8 cellular contexts compared by ENCODE assay signal in genomic region chr10:102245101-102245931, GRCh38. TPM values are rescaled to one million over a fixed set of nuclear protein-coding genes. Genes with fewer than 3 reads are reported as not detected.
A peak's percentile ranks its signal among the peaks of the same experiment; 100 is the strongest.
DNase-seq lines count a peak whose midpoint lies in the region; ATAC-seq and TF ChIP-seq lines count a peak whose summit lies in the region.

TSS of gene GBF1 (plus strand) at chr10:102245532. CDS start at chr10:102258939, 13,407 bp downstream.

- peak within 1 kb of the TSS; percentile 89 for H3K27ac Mint-ChIP-seq in osteocyte (ENCODE audit: unreplicated experiment)

- H3K4me1 ChIP-seq in thymus (ENCODE audit: control insufficient read depth, insufficient read depth, low read length) = peaks cover 19% of the 10 kb centered on the region

- under 1% methylated on average over 47 of the region's 47 CpGs for WGBS in thymus

- H3K9me3 Mint-ChIP-seq in osteocyte (ENCODE audit: unreplicated experiment) = no peaks in the 10 kb centered on the region

- ATAC-seq in HG02759 (IDR thresholded peaks at IDR 0.05; ENCODE audit: unreplicated experiment) = peak; percentile 87

- intact Hi-C loops in head of caudate nucleus (cut with DNase I) = no loop called here

- H3K27ac ChIP-seq in thymus (ENCODE audit: low read depth) = peak within 1 kb of the TSS; percentile 86

- H3K4me3 ChIP-seq in GM12864 (ENCODE audit: low read depth, low read length) = peak within 1 kb of the TSS; percentile 99
- H3K4me3 ChIP-seq in thymus (ENCODE audit: low read length) = peak within 1 kb of the TSS; percentile 85

- H3K27me3 ChIP-seq in thymus (ENCODE audit: control insufficient read depth, insufficient read depth) = peaks cover 21% of the 10 kb centered on the region

- H3K27me3 Mint-ChIP-seq in osteocyte (ENCODE audit: unreplicated experiment) = peaks cover 3% of the 10 kb centered on the region

- peaks cover 3% of the 10 kb centered on the region for H3K36me3 Mint-ChIP-seq in osteocyte (ENCODE audit: unreplicated experiment)

- H3K4me1 Mint-ChIP-seq in osteocyte (ENCODE audit: unreplicated experiment) = peaks cover 51% of the 10 kb centered on the region

- DNase-seq in GM12864 (ENCODE audit: low read depth) (peak; percentile 100), NCI-H1417 (lab: John Stamatoyannopoulos, UW) (peak; percentile 93 to 99 (median 98)), SW 1271 (lab: John Stamatoyannopoulos, UW) (peak; percentile 99 to 100), head of caudate nucleus (peak; percentile 88 to 98 (median 96)), osteocyte (ENCODE audit: extremely low spot score, unreplicated experiment) (peak; percentile 96)
- DNase-seq in activated naive CD8-positive, alpha-beta T cell treated with anti-CD3 and anti-CD28 coated beads, Interleukin-2, amount 50 U/mL, for 16 hours (ENCODE audit: low read depth, low spot score) = peak; percentile 71

- H3K9me3 ChIP-seq in thymus (ENCODE audit: control insufficient read depth) = peaks cover 5% of the 10 kb centered on the region

- TF ChIP-seq CTCF in GM12864 (IDR thresholded peaks at IDR 0.05; ENCODE audit: low read depth, low read length, missing control alignments) (no peak), osteocyte (IDR thresholded peaks at IDR 0.05) (no peak)

- H3K4me3 Mint-ChIP-seq in osteocyte (ENCODE audit: unreplicated experiment) = peak within 1 kb of the TSS; percentile 98

- H3K36me3 ChIP-seq in thymus (ENCODE audit: control insufficient read depth, insufficient read depth) = no peaks in the 10 kb centered on the region

RNA-seq across cellular contexts. Expression of gene GBF1, which starts in this region (rescaled TPM):
- total RNA-seq in osteocyte = 58.7 and 59.9 TPM in 2 replicates
- polyA plus RNA-seq in thymus = 11.1 TPM

Comparison
In these comparisons a context has a peak if more than half of its experiments do, and no peak if none do; other contexts are left out.
1. Peak in every context shown above with its lines: DNase-seq, ATAC-seq, H3K4me3 ChIP-seq and H3K27ac ChIP-seq.